28 cellular contexts compared by ENCODE assay signal in genomic region chr17:55969577-55969976, GRCh38.
"Had no signal": no experiment of that assay in that cellular context is flagged by ENCODE, and none has a peak within 500 bp of the region (broad histone marks: within the 10 kb centered on the region; RNA-seq: fewer than 3 reads in every experiment).

No MANE protein-coding gene starts in this region.

- H3K27ac ChIP-seq: ascending aorta, heart right ventricle, left ventricle myocardium inferior, ovary, right lobe of liver, transverse colon, VCaP had no signal

- H3K36me3 Mint-ChIP-seq: activated CD4-positive, alpha-beta memory T cell treated with anti-CD3 and anti-CD28 coated beads for 36 hours; activated naive CD4-positive, alpha-beta T cell treated with anti-CD3 and anti-CD28 coated beads, Interleukin-2, amount 10 ng/mL, durations not matched to agents 7 days and 5 days; activated naive CD8-positive, alpha-beta T cell treated with anti-CD3 and anti-CD28 coated beads, Interleukin-2, amount 10 ng/mL, durations not matched to agents 7 days and 5 days; brain; mesothelial cell of epicardium; naive B cell had no signal

- H3K4me1 Mint-ChIP-seq: activated naive CD4-positive, alpha-beta T cell treated with anti-CD3 and anti-CD28 coated beads, Interleukin-2, amount 10 ng/mL, durations not matched to agents 7 days and 5 days; activated naive CD8-positive, alpha-beta T cell treated with anti-CD3 and anti-CD28 coated beads, Interleukin-2, amount 10 ng/mL, durations not matched to agents 7 days and 5 days; mesothelial cell of epicardium; naive B cell had no signal

- H3K27me3 Mint-ChIP-seq: activated naive CD4-positive, alpha-beta T cell treated with anti-CD3 and anti-CD28 coated beads, Interleukin-2, amount 10 ng/mL, durations not matched to agents 7 days and 5 days; activated naive CD8-positive, alpha-beta T cell treated with anti-CD3 and anti-CD28 coated beads, Interleukin-2, amount 10 ng/mL, durations not matched to agents 7 days and 5 days; brain; effector memory CD8-positive, alpha-beta T cell; progenitor cell of endocrine pancreas had no signal

- ATAC-seq: activated CD4-positive, CD25-positive, alpha-beta regulatory T cell treated with anti-CD3 and anti-CD28 coated beads, Interleukin-2, amount 50 U/mL, for 24 hours; effector memory CD8-positive, alpha-beta T cell; esophagus mucosa; heart right ventricle; right lobe of liver had no signal

- H3K36me3 ChIP-seq: ascending aorta, heart right ventricle, left ventricle myocardium inferior, ovary, right lobe of liver, transverse colon had no signal

- H3K9me3 ChIP-seq: ascending aorta, heart right ventricle, left ventricle myocardium inferior, ovary, right lobe of liver, transverse colon had no signal

- DNase-seq: activated CD4-positive, alpha-beta memory T cell treated with anti-CD3 and anti-CD28 coated beads for 36 hours; activated CD4-positive, alpha-beta T cell treated with anti-CD3 and anti-CD28 coated beads for 48 hours; activated CD8-positive, alpha-beta memory T cell treated with anti-CD3 and anti-CD28 coated beads, Interleukin-2, amount 50 U/mL, for 4 hours; activated gamma-delta T cell; activated naive CD4-positive, alpha-beta T cell treated with anti-CD3 and anti-CD28 coated beads, Interleukin-2, amount 10 ng/mL, durations not matched to agents 7 days and 5 days; activated naive CD8-positive, alpha-beta T cell treated with anti-CD3 and anti-CD28 coated beads, Interleukin-2, amount 10 ng/mL, durations not matched to agents 7 days and 5 days; activated T-cell treated with anti-CD3 and anti-CD28 coated beads, Interleukin-2, amount 50 U/mL, for 24 hours; caudate nucleus; cortex of kidney; effector memory CD8-positive, alpha-beta T cell; foreskin fibroblast; heart right ventricle; left ventricle myocardium inferior; naive B cell; ovary; right lobe of liver; stimulated activated CD4-positive, alpha-beta T cell treated with anti-CD3 and anti-CD28 coated beads, Interleukin-2, amount 100 ng/mL, for 48 hours; stimulated activated naive CD4-positive, alpha-beta T cell treated with Interleukin-2 at 50 U/mL for 16 hours; T-helper 9 cell; transverse colon had no signal

- H3K4me3 ChIP-seq: ascending aorta, heart right ventricle, left ventricle myocardium inferior, ovary, right lobe of liver, transverse colon had no signal

- H3K9me3 Mint-ChIP-seq: activated CD4-positive, alpha-beta memory T cell treated with anti-CD3 and anti-CD28 coated beads for 36 hours; activated naive CD4-positive, alpha-beta T cell treated with anti-CD3 and anti-CD28 coated beads, Interleukin-2, amount 10 ng/mL, durations not matched to agents 7 days and 5 days; activated naive CD8-positive, alpha-beta T cell treated with anti-CD3 and anti-CD28 coated beads, Interleukin-2, amount 10 ng/mL, durations not matched to agents 7 days and 5 days; activated T-cell treated with anti-CD3 and anti-CD28 coated beads, Interleukin-2, amount 50 U/mL, for 24 hours; effector memory CD8-positive, alpha-beta T cell; mesothelial cell of epicardium; T-helper 1 cell treated with Interleukin-12 subunit alpha and Interleukin-12 subunit beta and Interleukin-4 antibody, amounts not matched to agents 30 μg/mL and 1 μg/mL, for 36 hours had no signal

- H3K4me1 ChIP-seq: ascending aorta, heart right ventricle, left ventricle myocardium inferior, right lobe of liver, transverse colon had no signal

- H3K4me3 Mint-ChIP-seq: activated CD4-positive, alpha-beta memory T cell treated with anti-CD3 and anti-CD28 coated beads for 36 hours; activated naive CD4-positive, alpha-beta T cell treated with anti-CD3 and anti-CD28 coated beads, Interleukin-2, amount 10 ng/mL, durations not matched to agents 7 days and 5 days; activated naive CD8-positive, alpha-beta T cell treated with anti-CD3 and anti-CD28 coated beads, Interleukin-2, amount 10 ng/mL, durations not matched to agents 7 days and 5 days; activated T-cell treated with anti-CD3 and anti-CD28 coated beads, Interleukin-2, amount 50 U/mL, for 24 hours; brain; effector memory CD8-positive, alpha-beta T cell; mesothelial cell of epicardium; naive B cell; T-helper 1 cell treated with Interleukin-12 subunit alpha and Interleukin-12 subunit beta and Interleukin-4 antibody, amounts not matched to agents 30 μg/mL and 1 μg/mL, for 36 hours had no signal

- H3K27me3 ChIP-seq: ascending aorta, ovary, right lobe of liver, transverse colon had no signal

- H3K27ac Mint-ChIP-seq: activated CD4-positive, alpha-beta memory T cell treated with anti-CD3 and anti-CD28 coated beads for 36 hours; activated naive CD4-positive, alpha-beta T cell treated with anti-CD3 and anti-CD28 coated beads, Interleukin-2, amount 10 ng/mL, durations not matched to agents 7 days and 5 days; activated naive CD8-positive, alpha-beta T cell treated with anti-CD3 and anti-CD28 coated beads, Interleukin-2, amount 10 ng/mL, durations not matched to agents 7 days and 5 days; activated T-cell treated with anti-CD3 and anti-CD28 coated beads, Interleukin-2, amount 50 U/mL, for 24 hours; brain; effector memory CD8-positive, alpha-beta T cell; mesothelial cell of epicardium; naive B cell; progenitor cell of endocrine pancreas; T-helper 1 cell treated with Interleukin-12 subunit alpha and Interleukin-12 subunit beta and Interleukin-4 antibody, amounts not matched to agents 30 μg/mL and 1 μg/mL, for 36 hours had no signal
